ENCODE assay signal across 29 cellular contexts in the genomic region with DNA sequence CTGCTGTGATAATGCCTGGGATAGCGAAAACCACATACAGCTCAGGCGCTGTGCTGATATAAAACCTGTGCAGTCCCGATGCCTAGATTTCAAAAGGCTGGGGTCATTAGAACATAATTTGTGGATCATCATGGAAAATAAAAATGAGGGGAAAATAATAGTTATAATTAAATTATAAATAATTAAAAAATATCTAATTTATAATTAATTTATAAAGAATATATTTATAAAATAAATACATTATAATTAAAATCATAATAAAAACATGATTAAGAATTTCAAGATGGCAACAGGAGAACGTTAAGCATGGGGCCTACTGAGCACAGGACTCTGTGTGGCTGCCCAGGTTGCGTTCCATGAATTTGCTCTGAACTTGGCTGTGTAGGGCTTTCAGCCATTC.
"Had no signal": no experiment of that assay in that cellular context is flagged by ENCODE, and none has a peak within 500 bp of the region (broad histone marks: within the 10 kb centered on the region; RNA-seq: fewer than 3 reads in every experiment).

No MANE protein-coding gene starts in this region.

- H3K4me3 ChIP-seq: pancreas, psoas muscle, right lobe of liver, sigmoid colon, stomach, thoracic aorta, thyroid gland, tibial nerve, upper lobe of left lung, vagina had no signal

- H3K4me1 ChIP-seq: pancreas, psoas muscle, right lobe of liver, sigmoid colon, stomach, thyroid gland had no signal

- FAIRE-seq: pancreas, small intestine, urothelium cell line had no signal

- H3K27me3 ChIP-seq: neutrophil, right lobe of liver, sigmoid colon, stomach, thyroid gland, tibial nerve, upper lobe of left lung, vagina had no signal

- H3K9me3 Mint-ChIP-seq: neural crest cell; stimulated activated naive B cell treated with anti-CD40 and anti-IgM and Interleukin-4, amounts not matched to agents 10 μg/mL and 1 μg/mL and 100 μg/mL, for 72 hours; stimulated activated naive CD8-positive, alpha-beta T cell treated with anti-CD3 and anti-CD28 coated beads, Interleukin-15, Interleukin-2, amounts not matched to agents 100 ng/mL and 50 ng/mL, for 24 hours had no signal

- H3K27me3 Mint-ChIP-seq: natural killer cell treated with Interleukin-12 subunit alpha and Interleukin-12 subunit beta and Interleukin-15 and Interleukin-18, amount 100 ng/mL, for 72 hours; stimulated activated naive B cell treated with anti-CD40 and anti-IgM and Interleukin-4, amounts not matched to agents 10 μg/mL and 1 μg/mL and 100 μg/mL, for 72 hours; stimulated activated naive CD8-positive, alpha-beta T cell treated with anti-CD3 and anti-CD28 coated beads, Interleukin-15, Interleukin-2, amounts not matched to agents 100 ng/mL and 50 ng/mL, for 24 hours had no signal

- H3K36me3 Mint-ChIP-seq: naive thymus-derived CD8-positive, alpha-beta T cell; natural killer cell treated with Interleukin-12 subunit alpha and Interleukin-12 subunit beta and Interleukin-15 and Interleukin-18, amount 100 ng/mL, for 72 hours; stimulated activated effector memory CD8-positive, alpha-beta T cell treated with anti-CD3 and anti-CD28 coated beads, Interleukin-12 subunit alpha, Interleukin-12 subunit beta, amount 100 ng/mL, for 72 hours; stimulated activated naive B cell treated with anti-CD40 and anti-IgM and Interleukin-4, amounts not matched to agents 10 μg/mL and 1 μg/mL and 100 μg/mL, for 72 hours had no signal

- DNase-seq: naive thymus-derived CD8-positive, alpha-beta T cell; nephron progenitor cell; nucleus accumbens; pancreas; psoas muscle; right cardiac atrium; right lobe of liver; sigmoid colon; small intestine; stimulated activated CD4-positive, alpha-beta T cell treated with anti-CD3 and anti-CD28 coated beads, Interleukin-15, amount 100 ng/mL, for 24 hours; stimulated activated CD4-positive, alpha-beta T cell treated with anti-CD3 and anti-CD28 coated beads, Interleukin-2, amount 100 ng/mL, for 24 hours; stimulated activated CD4-positive, alpha-beta T cell treated with anti-CD3 and anti-CD28 coated beads, Interleukin-2, amount 100 ng/mL, for 48 hours; stimulated activated CD4-positive, alpha-beta T cell treated with anti-CD3 and anti-CD28 coated beads, Interleukin-4, amount 100 ng/mL, for 24 hours; stimulated activated naive B cell treated with anti-CD40 and anti-IgM and Interleukin-4, amounts not matched to agents 10 μg/mL and 1 μg/mL and 100 μg/mL, for 72 hours; stimulated activated naive CD4-positive, alpha-beta T cell treated with Interleukin-2 at 50 U/mL for 16 hours; stomach; thyroid gland; trophoblast cell had no signal

- H3K36me3 ChIP-seq: neutrophil, pancreas, right lobe of liver, sigmoid colon, stomach, thoracic aorta, thyroid gland, tibial nerve, upper lobe of left lung, vagina had no signal

- H3K4me1 Mint-ChIP-seq: nephron progenitor cell; neural crest cell; stimulated activated effector memory CD8-positive, alpha-beta T cell treated with anti-CD3 and anti-CD28 coated beads, Interleukin-12 subunit alpha, Interleukin-12 subunit beta, amount 100 ng/mL, for 72 hours; stimulated activated naive B cell treated with anti-CD40 and anti-IgM and Interleukin-4, amounts not matched to agents 10 μg/mL and 1 μg/mL and 100 μg/mL, for 72 hours had no signal

- H3K27ac Mint-ChIP-seq: natural killer cell treated with Interleukin-12 subunit alpha and Interleukin-12 subunit beta and Interleukin-15 and Interleukin-18, amount 100 ng/mL, for 72 hours; nephron progenitor cell; progenitor cell of endocrine pancreas; stimulated activated effector memory CD8-positive, alpha-beta T cell treated with anti-CD3 and anti-CD28 coated beads, Interleukin-12 subunit alpha, Interleukin-12 subunit beta, amount 100 ng/mL, for 72 hours; stimulated activated naive B cell treated with anti-CD40 and anti-IgM and Interleukin-4, amounts not matched to agents 10 μg/mL and 1 μg/mL and 100 μg/mL, for 72 hours; stimulated activated naive CD8-positive, alpha-beta T cell treated with anti-CD3 and anti-CD28 coated beads, Interleukin-15, Interleukin-2, amounts not matched to agents 100 ng/mL and 50 ng/mL, for 24 hours had no signal

- H3K9me3 ChIP-seq: neutrophil, pancreas, psoas muscle, right lobe of liver, sigmoid colon, stomach, thoracic aorta, thyroid gland, tibial nerve, upper lobe of left lung, vagina had no signal

- H3K27ac ChIP-seq: neutrophil, pancreas, psoas muscle, right lobe of liver, sigmoid colon, stomach, thoracic aorta, thyroid gland, tibial nerve, upper lobe of left lung, vagina had no signal

- ATAC-seq: naive thymus-derived CD8-positive, alpha-beta T cell; natural killer cell treated with Interleukin-12 subunit alpha and Interleukin-12 subunit beta and Interleukin-15 and Interleukin-18, amount 100 ng/mL, for 72 hours; pancreas; psoas muscle; right cardiac atrium; right lobe of liver; stimulated activated effector memory CD8-positive, alpha-beta T cell treated with anti-CD3 and anti-CD28 coated beads, Interleukin-12 subunit alpha, Interleukin-12 subunit beta, amount 100 ng/mL, for 72 hours; stimulated activated naive B cell treated with anti-CD40 and anti-IgM and Interleukin-4, amounts not matched to agents 10 μg/mL and 1 μg/mL and 100 μg/mL, for 72 hours had no signal

- H3K4me3 Mint-ChIP-seq: naive thymus-derived CD8-positive, alpha-beta T cell; natural killer cell treated with Interleukin-12 subunit alpha and Interleukin-12 subunit beta and Interleukin-15 and Interleukin-18, amount 100 ng/mL, for 72 hours; nephron progenitor cell; neural crest cell; stimulated activated effector memory CD8-positive, alpha-beta T cell treated with anti-CD3 and anti-CD28 coated beads, Interleukin-12 subunit alpha, Interleukin-12 subunit beta, amount 100 ng/mL, for 72 hours; stimulated activated naive B cell treated with anti-CD40 and anti-IgM and Interleukin-4, amounts not matched to agents 10 μg/mL and 1 μg/mL and 100 μg/mL, for 72 hours; stimulated activated naive CD8-positive, alpha-beta T cell treated with anti-CD3 and anti-CD28 coated beads, Interleukin-15, Interleukin-2, amounts not matched to agents 100 ng/mL and 50 ng/mL, for 24 hours had no signal
